38 cellular contexts compared by ENCODE assay signal in genomic region chr2:113142290-113142689, GRCh38. TPM values are rescaled to one million over a fixed set of nuclear protein-coding genes. Genes with fewer than 3 reads are reported as not detected.
"Had no signal": no experiment of that assay in that cellular context is flagged by ENCODE, and none has a peak within 500 bp of the region (broad histone marks: within the 10 kb centered on the region; RNA-seq: fewer than 3 reads in every experiment).

No MANE protein-coding gene starts in this region.

- H3K36me3 ChIP-seq: MG63 had no signal

- H3K4me3 ChIP-seq: MG63 had no signal

- DNase-seq: Karpas-422, Kasumi-1, MG63, MM.1S, MV-4-11, NCI-H1048, NCI-H1092, NCI-H1092 treated with DMSO at 0.1 percent for 48 hours, NCI-H1105, NCI-H1105 treated with DMSO at 0.1 percent for 48 hours, NCI-H1417, NCI-H1417 treated with DMSO at 0.1 percent for 48 hours, NCI-H1436, NCI-H1436 treated with DMSO at 0.1 percent for 48 hours, NCI-H146, NCI-H1694, NCI-H1694 treated with DMSO at 0.1 percent for 48 hours, NCI-H187, NCI-H187 treated with DMSO at 0.1 percent for 48 hours, NCI-H1930, NCI-H2029, NCI-H2029 treated with DMSO at 0.1 percent for 48 hours, NCI-H2081, NCI-H2081 treated with DMSO at 0.1 percent for 48 hours, NCI-H2107, NCI-H2171, NCI-H2171 treated with DMSO at 0.1 percent for 48 hours, NCI-H2227 treated with DMSO at 0.1 percent for 48 hours, NCI-H226, NCI-H345, NCI-H446, NCI-H446 treated with DMSO at 0.1 percent for 48 hours, NCI-H510A, NCI-H510A treated with DMSO at 0.1 percent for 48 hours, NCI-H524 had no signal

- H3K9me3 ChIP-seq: MG63 had no signal

- H3K27me3 ChIP-seq: MG63 had no signal

RNA-seq across cellular contexts. Expression of gene IL1RN, which starts 14.9 kb away (rescaled TPM):
- total RNA-seq: LHCN-M2, MCF 10A, NCI-H460 had no signal
